8 cellular contexts compared by ENCODE assay signal in the genomic region with DNA sequence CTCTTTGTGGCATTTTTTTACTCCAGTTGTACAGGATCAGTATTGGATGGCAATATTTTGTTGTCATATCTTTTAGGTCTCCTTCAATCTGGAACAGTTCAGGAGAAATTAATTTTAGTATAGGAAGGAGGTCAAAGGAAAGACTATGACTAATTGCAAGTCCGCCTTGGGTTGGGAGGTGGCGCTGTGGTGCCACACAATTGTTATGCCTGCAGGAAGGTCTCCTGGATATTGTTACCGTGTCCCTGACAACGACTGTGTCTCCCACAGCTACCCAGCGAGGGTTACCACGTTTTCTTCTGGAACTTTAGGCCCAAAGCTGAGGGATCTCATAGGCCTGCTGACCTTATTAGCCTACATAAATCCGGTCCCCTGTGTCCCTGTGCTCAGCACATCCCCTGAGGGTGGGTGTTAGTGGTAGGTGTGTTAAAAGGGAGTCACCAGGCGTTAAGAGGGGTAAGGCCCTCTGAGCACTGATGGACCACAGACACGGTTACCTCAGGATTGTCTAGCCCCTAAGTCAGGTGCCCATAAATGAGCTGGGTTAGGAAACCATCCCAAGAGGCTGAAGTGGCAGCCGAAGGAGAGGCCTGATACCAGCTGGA. TPM values are rescaled to one million over a fixed set of nuclear protein-coding genes. Genes with fewer than 3 reads are reported as not detected.
DNase-seq lines count a peak whose midpoint lies in the region; ATAC-seq and TF ChIP-seq lines count a peak whose summit lies in the region.

No MANE protein-coding gene starts in this region.

- TF ChIP-seq RAD21 in liver (IDR thresholded peaks at IDR 0.05), result peak; percentile 80 to 89

- H3K4me3 Mint-ChIP-seq in chondrocyte (ENCODE audit: unreplicated experiment), result no peak overlapping the region

- H3K9ac ChIP-seq in liver (ENCODE audit: low read depth in 1 of 2, low read length in 2 of 2), result no peak overlapping the region

- peak overlapping the region; percentile 25 for H3K27ac Mint-ChIP-seq in chondrocyte (ENCODE audit: unreplicated experiment)

- ATAC-seq in HG02759 (IDR thresholded peaks at IDR 0.05; ENCODE audit: unreplicated experiment), result peak; percentile 57
- no peak for ATAC-seq in HG03280 (IDR thresholded peaks at IDR 0.05; ENCODE audit: unreplicated experiment)

- peaks cover 2% of the 10 kb centered on the region for H3K36me3 Mint-ChIP-seq in chondrocyte (ENCODE audit: low read depth)

- H3K36me3 ChIP-seq in GM06990 (ENCODE audit: control insufficient read depth, insufficient read depth, low read length) (no peaks in the 10 kb centered on the region), liver (ENCODE audit: control insufficient read depth in 4 of 4, insufficient read depth in 3 of 4, low read depth in 1 of 4, low read length in 3 of 4) (no peaks in the 10 kb centered on the region)

- H3K9me3 Mint-ChIP-seq in chondrocyte (ENCODE audit: low read depth), result peaks cover 4% of the 10 kb centered on the region

- no peak for DNase-seq in GM06990 (ENCODE audit: extremely low read depth, insufficient read length)
- DNase-seq in NCI-H2171 (lab: John Stamatoyannopoulos, UW), result peak; percentile 65
- peak; percentile 49 for DNase-seq in activated CD4-positive, CD25-positive, alpha-beta regulatory T cell treated with anti-CD3 and anti-CD28 coated beads, Interleukin-2, amount 50 U/mL, for 72 hours
- DNase-seq in chondrocyte (ENCODE audit: low spot score), result no peak
- DNase-seq in stimulated activated CD4-positive, alpha-beta T cell treated with anti-CD3 and anti-CD28 coated beads, TNF-alpha, amount 100 ng/mL, for 24 hours (ENCODE audit: low read depth in 3 of 3), result peak; percentile 20 to 46 (median 24)

- no peaks in the 10 kb centered on the region for H3K4me1 ChIP-seq in liver (ENCODE audit: control insufficient read depth in 4 of 4, insufficient read depth in 4 of 4, low read length in 3 of 4)

- H3K4me3 ChIP-seq in GM06990 (replicated peaks; ENCODE audit: low read depth, low read length), result no peak overlapping the region
- no peak overlapping the region for H3K4me3 ChIP-seq in liver (ENCODE audit: low read depth in 1 of 3, low read length in 3 of 3)

- no peaks in the 10 kb centered on the region for H3K27me3 Mint-ChIP-seq in chondrocyte (ENCODE audit: low read depth)

- 47% methylated on average over 10 of the region's 10 CpGs for WGBS in liver

- TF ChIP-seq CTCF in GM06990 (IDR thresholded peaks at IDR 0.05; ENCODE audit: insufficient read depth, low read length, poor library complexity, severe bottlenecking) (peak; percentile 84), chondrocyte (IDR thresholded peaks at IDR 0.05) (peak; percentile 96), liver (IDR thresholded peaks at IDR 0.05; ENCODE audit: low read depth, low read length, missing input control) (peak; percentile 65)

- no peak overlapping the region for H3K27ac ChIP-seq in liver (ENCODE audit: low read depth in 1 of 2, low read length in 2 of 2)

- no peaks in the 10 kb centered on the region for H3K9me3 ChIP-seq in liver (ENCODE audit: control insufficient read depth in 4 of 4, low read length in 3 of 4)

- peaks cover 47% of the 10 kb centered on the region for H3K4me1 Mint-ChIP-seq in chondrocyte (ENCODE audit: low read depth)

- H3K27me3 ChIP-seq in GM06990 (replicated peaks; ENCODE audit: control insufficient read depth, insufficient read depth, low read length) (no peaks in the 10 kb centered on the region; the same call in 1 of the 2 replicates), liver (ENCODE audit: control insufficient read depth in 4 of 4, insufficient read depth in 4 of 4, low read length in 3 of 4) (no peaks in the 10 kb centered on the region)

TF ChIP-seq in liver, 16 proteins besides CTCF, POLR2A, EP300 and RAD21:
- no peak for TF ChIP-seq EGR1 (IDR thresholded peaks at IDR 0.05; ENCODE audit: low read depth in 2 of 2)
- no peak for TF ChIP-seq YY1 (IDR thresholded peaks at IDR 0.05)
- no peak for TF ChIP-seq HNF4A (conservative IDR thresholded peaks at IDR 0.05)
- TF ChIP-seq NR2F2 (IDR thresholded peaks at IDR 0.05), result no peak

RNA-seq across cellular contexts. Expression of gene KCNAB1, which starts 31.5 kb away (rescaled TPM):
- 3.0 to 3.4 TPM (median 3.3 TPM) in 3 replicates for total RNA-seq in chondrocyte
- total RNA-seq in liver, result 1 to 10 TPM in 1 of 2 donors, under 1 TPM in 1; 0.84 to 2.8 TPM
- polyA plus RNA-seq in liver, result 1 to 10 TPM in 1 of 2 donors, under 1 TPM in 1; 0.76 to 1.2 TPM

Comparison
In these comparisons a context has a peak if more than half of its experiments do, and no peak if none do; other contexts are left out.
1. DNase-seq: peak in NCI-H2171 (single experiment), activated CD4-positive, CD25-positive, alpha-beta regulatory T cell treated with anti-CD3 and anti-CD28 coated beads, Interleukin-2, amount 50 U/mL, for 72 hours (single experiment) and stimulated activated CD4-positive, alpha-beta T cell treated with anti-CD3 and anti-CD28 coated beads, TNF-alpha, amount 100 ng/mL, for 24 hours (3 of 3); none in GM06990 (single experiment) and chondrocyte (single experiment).
2. Peak in every context shown above with its lines, with median percentiles within 50 percentile points of each other: CTCF ChIP-seq.